ENCODE assay signal across 7 cellular contexts in genomic region chr21:9739240-9739639, GRCh38.
"Had no signal": no experiment of that assay in that cellular context is flagged by ENCODE, and none has a peak within 500 bp of the region (broad histone marks: within the 10 kb centered on the region; RNA-seq: fewer than 3 reads in every experiment).

No MANE protein-coding gene starts in this region.

- H3K4me1 ChIP-seq: HAP-1 had no signal

- ATAC-seq: HCT116 had no signal

- H3K4me3 ChIP-seq: HAP-1 had no signal

- H3K36me3 ChIP-seq: HAP-1 had no signal

- H3K4me3 Mint-ChIP-seq: HFFc6 had no signal

- H3K27ac ChIP-seq: HL-60 had no signal

- H3K27ac Mint-ChIP-seq: HFFc6 had no signal

- DNase-seq: GOT3, H7, HFFc6, IMR-90 had no signal
